Comparison of ENCODE assay signal across 1 cellular context in the genomic region with DNA sequence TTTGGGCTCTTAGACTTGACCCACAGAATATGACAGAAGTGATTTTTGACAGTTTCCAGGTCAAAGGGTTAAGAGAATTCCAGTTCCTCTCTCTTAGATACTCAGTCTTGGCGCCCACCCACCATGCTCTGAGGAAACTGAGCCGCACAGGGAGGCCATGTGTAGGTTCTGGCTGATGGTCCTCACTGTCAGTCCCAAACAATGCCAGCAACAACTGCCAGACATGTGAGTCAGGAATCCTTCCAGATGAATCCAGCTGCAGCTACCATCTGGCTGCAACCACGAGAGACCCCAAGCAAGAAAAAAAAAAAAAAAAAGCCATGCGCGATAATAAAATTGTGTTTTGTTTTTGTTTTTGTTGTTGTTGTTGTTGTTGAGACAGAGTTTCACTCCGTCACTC.
TF ChIP-seq lines count a peak whose summit lies in the region.

No MANE protein-coding gene starts in this region.

TF ChIP-seq in WTC11, 78 proteins besides CTCF, POLR2A, EP300 and RAD21 (continued from another document):
- TF ChIP-seq, protein P1, sequence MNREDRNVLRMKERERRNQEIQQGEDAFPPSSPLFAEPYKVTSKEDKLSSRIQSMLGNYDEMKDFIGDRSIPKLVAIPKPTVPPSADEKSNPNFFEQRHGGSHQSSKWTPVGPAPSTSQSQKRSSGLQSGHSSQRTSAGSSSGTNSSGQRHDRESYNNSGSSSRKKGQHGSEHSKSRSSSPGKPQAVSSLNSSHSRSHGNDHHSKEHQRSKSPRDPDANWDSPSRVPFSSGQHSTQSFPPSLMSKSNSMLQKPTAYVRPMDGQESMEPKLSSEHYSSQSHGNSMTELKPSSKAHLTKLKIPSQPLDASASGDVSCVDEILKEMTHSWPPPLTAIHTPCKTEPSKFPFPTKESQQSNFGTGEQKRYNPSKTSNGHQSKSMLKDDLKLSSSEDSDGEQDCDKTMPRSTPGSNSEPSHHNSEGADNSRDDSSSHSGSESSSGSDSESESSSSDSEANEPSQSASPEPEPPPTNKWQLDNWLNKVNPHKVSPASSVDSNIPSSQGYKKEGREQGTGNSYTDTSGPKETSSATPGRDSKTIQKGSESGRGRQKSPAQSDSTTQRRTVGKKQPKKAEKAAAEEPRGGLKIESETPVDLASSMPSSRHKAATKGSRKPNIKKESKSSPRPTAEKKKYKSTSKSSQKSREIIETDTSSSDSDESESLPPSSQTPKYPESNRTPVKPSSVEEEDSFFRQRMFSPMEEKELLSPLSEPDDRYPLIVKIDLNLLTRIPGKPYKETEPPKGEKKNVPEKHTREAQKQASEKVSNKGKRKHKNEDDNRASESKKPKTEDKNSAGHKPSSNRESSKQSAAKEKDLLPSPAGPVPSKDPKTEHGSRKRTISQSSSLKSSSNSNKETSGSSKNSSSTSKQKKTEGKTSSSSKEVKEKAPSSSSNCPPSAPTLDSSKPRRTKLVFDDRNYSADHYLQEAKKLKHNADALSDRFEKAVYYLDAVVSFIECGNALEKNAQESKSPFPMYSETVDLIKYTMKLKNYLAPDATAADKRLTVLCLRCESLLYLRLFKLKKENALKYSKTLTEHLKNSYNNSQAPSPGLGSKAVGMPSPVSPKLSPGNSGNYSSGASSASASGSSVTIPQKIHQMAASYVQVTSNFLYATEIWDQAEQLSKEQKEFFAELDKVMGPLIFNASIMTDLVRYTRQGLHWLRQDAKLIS (CRISPR knock-in tag; IDR thresholded peaks at IDR 0.05; ENCODE audit: borderline replicate concordance) = no peak
- TF ChIP-seq, protein P2, sequence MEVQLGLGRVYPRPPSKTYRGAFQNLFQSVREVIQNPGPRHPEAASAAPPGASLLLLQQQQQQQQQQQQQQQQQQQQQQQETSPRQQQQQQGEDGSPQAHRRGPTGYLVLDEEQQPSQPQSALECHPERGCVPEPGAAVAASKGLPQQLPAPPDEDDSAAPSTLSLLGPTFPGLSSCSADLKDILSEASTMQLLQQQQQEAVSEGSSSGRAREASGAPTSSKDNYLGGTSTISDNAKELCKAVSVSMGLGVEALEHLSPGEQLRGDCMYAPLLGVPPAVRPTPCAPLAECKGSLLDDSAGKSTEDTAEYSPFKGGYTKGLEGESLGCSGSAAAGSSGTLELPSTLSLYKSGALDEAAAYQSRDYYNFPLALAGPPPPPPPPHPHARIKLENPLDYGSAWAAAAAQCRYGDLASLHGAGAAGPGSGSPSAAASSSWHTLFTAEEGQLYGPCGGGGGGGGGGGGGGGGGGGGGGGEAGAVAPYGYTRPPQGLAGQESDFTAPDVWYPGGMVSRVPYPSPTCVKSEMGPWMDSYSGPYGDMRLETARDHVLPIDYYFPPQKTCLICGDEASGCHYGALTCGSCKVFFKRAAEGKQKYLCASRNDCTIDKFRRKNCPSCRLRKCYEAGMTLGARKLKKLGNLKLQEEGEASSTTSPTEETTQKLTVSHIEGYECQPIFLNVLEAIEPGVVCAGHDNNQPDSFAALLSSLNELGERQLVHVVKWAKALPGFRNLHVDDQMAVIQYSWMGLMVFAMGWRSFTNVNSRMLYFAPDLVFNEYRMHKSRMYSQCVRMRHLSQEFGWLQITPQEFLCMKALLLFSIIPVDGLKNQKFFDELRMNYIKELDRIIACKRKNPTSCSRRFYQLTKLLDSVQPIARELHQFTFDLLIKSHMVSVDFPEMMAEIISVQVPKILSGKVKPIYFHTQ (CRISPR knock-in tag; IDR thresholded peaks at IDR 0.05) = no peak
- TF ChIP-seq, protein P3, sequence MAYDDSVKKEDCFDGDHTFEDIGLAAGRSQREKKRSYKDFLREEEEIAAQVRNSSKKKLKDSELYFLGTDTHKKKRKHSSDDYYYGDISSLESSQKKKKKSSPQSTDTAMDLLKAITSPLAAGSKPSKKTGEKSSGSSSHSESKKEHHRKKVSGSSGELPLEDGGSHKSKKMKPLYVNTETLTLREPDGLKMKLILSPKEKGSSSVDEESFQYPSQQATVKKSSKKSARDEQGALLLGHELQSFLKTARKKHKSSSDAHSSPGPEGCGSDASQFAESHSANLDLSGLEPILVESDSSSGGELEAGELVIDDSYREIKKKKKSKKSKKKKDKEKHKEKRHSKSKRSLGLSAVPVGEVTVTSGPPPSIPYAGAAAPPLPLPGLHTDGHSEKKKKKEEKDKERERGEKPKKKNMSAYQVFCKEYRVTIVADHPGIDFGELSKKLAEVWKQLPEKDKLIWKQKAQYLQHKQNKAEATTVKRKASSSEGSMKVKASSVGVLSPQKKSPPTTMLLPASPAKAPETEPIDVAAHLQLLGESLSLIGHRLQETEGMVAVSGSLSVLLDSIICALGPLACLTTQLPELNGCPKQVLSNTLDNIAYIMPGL (CRISPR knock-in tag; IDR thresholded peaks at IDR 0.05) = no peak
- TF ChIP-seq, protein P4, sequence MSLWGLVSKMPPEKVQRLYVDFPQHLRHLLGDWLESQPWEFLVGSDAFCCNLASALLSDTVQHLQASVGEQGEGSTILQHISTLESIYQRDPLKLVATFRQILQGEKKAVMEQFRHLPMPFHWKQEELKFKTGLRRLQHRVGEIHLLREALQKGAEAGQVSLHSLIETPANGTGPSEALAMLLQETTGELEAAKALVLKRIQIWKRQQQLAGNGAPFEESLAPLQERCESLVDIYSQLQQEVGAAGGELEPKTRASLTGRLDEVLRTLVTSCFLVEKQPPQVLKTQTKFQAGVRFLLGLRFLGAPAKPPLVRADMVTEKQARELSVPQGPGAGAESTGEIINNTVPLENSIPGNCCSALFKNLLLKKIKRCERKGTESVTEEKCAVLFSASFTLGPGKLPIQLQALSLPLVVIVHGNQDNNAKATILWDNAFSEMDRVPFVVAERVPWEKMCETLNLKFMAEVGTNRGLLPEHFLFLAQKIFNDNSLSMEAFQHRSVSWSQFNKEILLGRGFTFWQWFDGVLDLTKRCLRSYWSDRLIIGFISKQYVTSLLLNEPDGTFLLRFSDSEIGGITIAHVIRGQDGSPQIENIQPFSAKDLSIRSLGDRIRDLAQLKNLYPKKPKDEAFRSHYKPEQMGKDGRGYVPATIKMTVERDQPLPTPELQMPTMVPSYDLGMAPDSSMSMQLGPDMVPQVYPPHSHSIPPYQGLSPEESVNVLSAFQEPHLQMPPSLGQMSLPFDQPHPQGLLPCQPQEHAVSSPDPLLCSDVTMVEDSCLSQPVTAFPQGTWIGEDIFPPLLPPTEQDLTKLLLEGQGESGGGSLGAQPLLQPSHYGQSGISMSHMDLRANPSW (CRISPR knock-in tag; conservative IDR thresholded peaks at IDR 0.05; ENCODE audit: low read depth) = no peak
- TF ChIP-seq JUN (CRISPR knock-in tag; IDR thresholded peaks at IDR 0.05) (no peak), ZNF219 (CRISPR knock-in tag; IDR thresholded peaks at IDR 0.05; ENCODE audit: borderline replicate concordance) (no peak), ZNF138 (CRISPR knock-in tag; conservative IDR thresholded peaks at IDR 0.05) (no peak), ZNF396 (CRISPR knock-in tag; IDR thresholded peaks at IDR 0.05; ENCODE audit: borderline replicate concordance) (no peak)
